18 cellular contexts compared by ENCODE assay signal in genomic region chr11:116936754-116937153, GRCh38.
DNase-seq lines count a peak whose midpoint lies in the region; ATAC-seq and TF ChIP-seq lines count a peak whose summit lies in the region.
"Had no signal": no experiment of that assay in that cellular context is flagged by ENCODE, and none has a peak within 500 bp of the region (broad histone marks: within the 10 kb centered on the region; RNA-seq: fewer than 3 reads in every experiment).

No MANE protein-coding gene starts in this region.

- H3K36me3 Mint-ChIP-seq in activated T-cell treated with anti-CD3 and anti-CD28 coated beads, Interleukin-2, amount 50 U/mL, for 24 hours (ENCODE audit: low read depth) = peaks cover 50% of the 10 kb centered on the region
- H3K36me3 Mint-ChIP-seq in activated T-cell treated with anti-CD3 and anti-CD28 coated beads, Interleukin-2, amount 50 U/mL, for 72 hours (ENCODE audit: insufficient read depth in 2 of 2) = peaks cover 9 to 10% of the 10 kb centered on the region in 2 donors
- peaks cover 10 to 29% (median 11%) of the 10 kb centered on the region in 3 donors for H3K36me3 Mint-ChIP-seq in CD8-positive, alpha-beta memory T cell
- H3K36me3 Mint-ChIP-seq in memory B cell (peaks cover 22% of the 10 kb centered on the region), progenitor cell of endocrine pancreas (ENCODE audit: insufficient read depth) (peaks cover 13% of the 10 kb centered on the region)

- H3K27ac ChIP-seq in CD8-positive, alpha-beta memory T cell (ENCODE audit: low read depth, low read length) = no peak overlapping the region
- H3K27ac ChIP-seq in stomach = no peak overlapping the region
- H3K27ac ChIP-seq: 22Rv1, BLaER1, HL-60 had no signal

- no peak overlapping the region for H3K4me3 Mint-ChIP-seq in activated T-cell treated with anti-CD3 and anti-CD28 coated beads, Interleukin-2, amount 50 U/mL, for 24 hours
- no peak overlapping the region for H3K4me3 Mint-ChIP-seq in activated T-cell treated with anti-CD3 and anti-CD28 coated beads, Interleukin-2, amount 50 U/mL, for 72 hours
- H3K4me3 Mint-ChIP-seq in CD8-positive, alpha-beta memory T cell = no peak overlapping the region
- H3K4me3 Mint-ChIP-seq in memory B cell (no peak overlapping the region), progenitor cell of endocrine pancreas (ENCODE audit: low read depth) (no peak overlapping the region)
- H3K4me3 Mint-ChIP-seq: HFFc6 had no signal

- intact Hi-C loops in stomach (cut with DNase I; ENCODE audit: low total_unique reads) = no loop called here

- no peaks in the 10 kb centered on the region for H3K27me3 Mint-ChIP-seq in activated T-cell treated with anti-CD3 and anti-CD28 coated beads, Interleukin-2, amount 50 U/mL, for 24 hours
- no peaks in the 10 kb centered on the region for H3K27me3 Mint-ChIP-seq in activated T-cell treated with anti-CD3 and anti-CD28 coated beads, Interleukin-2, amount 50 U/mL, for 72 hours (ENCODE audit: low read depth)
- no peaks in the 10 kb centered on the region for H3K27me3 Mint-ChIP-seq in CD8-positive, alpha-beta memory T cell
- no peaks in the 10 kb centered on the region for H3K27me3 Mint-ChIP-seq in memory B cell
- H3K27me3 Mint-ChIP-seq in progenitor cell of endocrine pancreas = no peaks in the 10 kb centered on the region

- DNase-seq in activated T-cell treated with anti-CD3 and anti-CD28 coated beads, Interleukin-2, amount 50 U/mL, for 24 hours = no peak
- DNase-seq in activated T-cell treated with anti-CD3 and anti-CD28 coated beads, Interleukin-2, amount 50 U/mL, for 72 hours = no peak
- no peak for DNase-seq in CD8-positive, alpha-beta memory T cell
- DNase-seq in memory B cell (ENCODE audit: low spot score in 2 of 2) (no peak), progenitor cell of endocrine pancreas (ENCODE audit: low spot score, unreplicated experiment) (no peak), stomach (no peak), HuH-7.5 (ENCODE audit: low spot score) (no peak)
- DNase-seq: COR-L47, DMS153, DMS79 treated with DMSO at 0.1 percent for 48 hours, EL, HFFc6, IMR-90 had no signal

- H3K9me3 ChIP-seq in CD8-positive, alpha-beta memory T cell (ENCODE audit: low read length) = no peaks in the 10 kb centered on the region
- no peaks in the 10 kb centered on the region for H3K9me3 ChIP-seq in stomach
- H3K9me3 ChIP-seq: HAP-1 had no signal

- POLR2A ChIA-PET in CD8-positive, alpha-beta memory T cell (lab: Charles Lee) = no interaction called here

- no peak for TF ChIP-seq EP300 in stomach (IDR thresholded peaks at IDR 0.05)

- H3K4me1 ChIP-seq in CD8-positive, alpha-beta memory T cell (ENCODE audit: insufficient read depth, low read length) = peaks cover 22% of the 10 kb centered on the region
- H3K4me1 ChIP-seq in stomach = peaks cover 5 to 11% (median 8%) of the 10 kb centered on the region in 4 donors
- H3K4me1 ChIP-seq: HAP-1 had no signal

- peaks cover 11% of the 10 kb centered on the region for H3K9me3 Mint-ChIP-seq in activated T-cell treated with anti-CD3 and anti-CD28 coated beads, Interleukin-2, amount 50 U/mL, for 24 hours
- H3K9me3 Mint-ChIP-seq in activated T-cell treated with anti-CD3 and anti-CD28 coated beads, Interleukin-2, amount 50 U/mL, for 72 hours = peaks cover 4 to 6% of the 10 kb centered on the region in 2 donors
- H3K9me3 Mint-ChIP-seq in CD8-positive, alpha-beta memory T cell = no peaks in the 10 kb centered on the region
- H3K9me3 Mint-ChIP-seq in memory B cell (no peaks in the 10 kb centered on the region), progenitor cell of endocrine pancreas (ENCODE audit: low read depth) (peaks cover 9% of the 10 kb centered on the region)
- H3K9me3 Mint-ChIP-seq: HFFc6 had no signal

- H3K4me1 Mint-ChIP-seq in activated T-cell treated with anti-CD3 and anti-CD28 coated beads, Interleukin-2, amount 50 U/mL, for 24 hours (ENCODE audit: low read depth) = peaks cover 24% of the 10 kb centered on the region
- H3K4me1 Mint-ChIP-seq in activated T-cell treated with anti-CD3 and anti-CD28 coated beads, Interleukin-2, amount 50 U/mL, for 72 hours (ENCODE audit: low read depth) = peaks cover 12% of the 10 kb centered on the region
- H3K4me1 Mint-ChIP-seq in CD8-positive, alpha-beta memory T cell = peaks cover 32 to 46% (median 43%) of the 10 kb centered on the region in 3 donors
- H3K4me1 Mint-ChIP-seq in memory B cell (peaks cover 17% of the 10 kb centered on the region), progenitor cell of endocrine pancreas (ENCODE audit: low read depth) (peaks cover 6% of the 10 kb centered on the region)

- H3K27me3 ChIP-seq in CD8-positive, alpha-beta memory T cell (ENCODE audit: insufficient read depth, low read length, poor library complexity, severe bottlenecking) = no peaks in the 10 kb centered on the region
- no peaks in the 10 kb centered on the region for H3K27me3 ChIP-seq in stomach
- H3K27me3 ChIP-seq: BLaER1 had no signal

- 85 to 95% (median 91%) methylated on average over 1 of the region's 1 CpG for WGBS in stomach, 5 donors

- CTCF ChIA-PET in CD8-positive, alpha-beta memory T cell (lab: Charles Lee) = no interaction called here

- TF ChIP-seq POLR2A in stomach (IDR thresholded peaks at IDR 0.05) = no peak

- no peaks in the 10 kb centered on the region for H3K36me3 ChIP-seq in CD8-positive, alpha-beta memory T cell (ENCODE audit: insufficient read depth, low read length)
- peaks cover 0 to 12% (median 0%) of the 10 kb centered on the region in 4 donors for H3K36me3 ChIP-seq in stomach
- H3K36me3 ChIP-seq: HAP-1 had no signal

- TF ChIP-seq CTCF in progenitor cell of endocrine pancreas (IDR thresholded peaks at IDR 0.05; ENCODE audit: unreplicated experiment) (no peak), stomach (IDR thresholded peaks at IDR 0.05) (no peak)

- no peak for ATAC-seq in activated T-cell treated with anti-CD3 and anti-CD28 coated beads, Interleukin-2, amount 50 U/mL, for 72 hours (replicated peaks in 1 of 2)
- ATAC-seq in memory B cell (ENCODE audit: low read depth) (no peak), HG02678 (IDR thresholded peaks at IDR 0.05; ENCODE audit: unreplicated experiment) (no peak)

- H3K4me3 ChIP-seq in CD8-positive, alpha-beta memory T cell (ENCODE audit: low read length) = no peak overlapping the region
- no peak overlapping the region for H3K4me3 ChIP-seq in stomach
- H3K4me3 ChIP-seq: BLaER1, HAP-1 had no signal

- H3K27ac Mint-ChIP-seq in activated T-cell treated with anti-CD3 and anti-CD28 coated beads, Interleukin-2, amount 50 U/mL, for 24 hours = peak overlapping the region; percentile 1
- H3K27ac Mint-ChIP-seq in activated T-cell treated with anti-CD3 and anti-CD28 coated beads, Interleukin-2, amount 50 U/mL, for 72 hours = no peak overlapping the region
- H3K27ac Mint-ChIP-seq in CD8-positive, alpha-beta memory T cell = peak overlapping the region in 7 of 8 donors; percentile 3 to 80 (median 12)
- H3K27ac Mint-ChIP-seq in memory B cell (peak overlapping the region; percentile 48), progenitor cell of endocrine pancreas (peak overlapping the region; percentile 2)
- H3K27ac Mint-ChIP-seq: HFFc6 had no signal
